In the genomic region with DNA sequence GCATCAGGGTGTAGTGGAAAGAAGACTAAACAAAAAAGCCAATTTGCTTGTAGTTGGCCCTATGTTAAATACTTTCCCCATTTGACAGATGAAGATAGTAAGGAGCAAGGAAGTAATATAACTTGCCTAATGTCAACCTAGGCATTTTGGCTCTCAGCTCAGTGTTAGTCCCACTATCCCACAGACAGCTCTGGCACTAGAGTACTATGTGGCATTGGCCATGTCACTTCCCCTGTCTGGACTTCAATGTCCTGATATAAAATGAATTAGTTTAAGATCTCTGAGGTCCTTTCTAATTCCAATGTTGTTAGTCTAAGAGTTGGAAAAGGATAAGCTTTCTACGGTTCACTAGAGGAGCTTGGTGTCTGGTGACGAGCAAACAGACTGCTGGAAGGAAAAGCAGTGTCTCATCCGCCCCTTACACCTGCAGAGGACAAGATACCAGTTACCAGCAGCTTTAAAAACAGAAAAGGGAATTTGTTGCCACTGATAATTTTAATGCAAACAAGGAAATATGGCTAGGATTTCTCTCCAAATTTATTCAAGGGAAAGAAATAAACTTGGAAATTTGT, we compare ENCODE assay signal across 6 cellular contexts.
"Had no signal": no experiment of that assay in that cellular context is flagged by ENCODE, and none has a peak within 500 bp of the region (broad histone marks: within the 10 kb centered on the region; RNA-seq: fewer than 3 reads in every experiment).

No MANE protein-coding gene starts in this region.

- DNase-seq: activated naive CD4-positive, alpha-beta T cell treated with anti-CD3 and anti-CD28 coated beads, Interleukin-2, amount 10 ng/mL, durations not matched to agents 7 days and 5 days; mucosa of descending colon; naive thymus-derived CD8-positive, alpha-beta T cell; stimulated activated CD4-positive, alpha-beta T cell treated with anti-CD3 and anti-CD28 coated beads, Interleukin-4, amount 100 ng/mL, for 1 hour; testis had no signal

- H3K4me3 ChIP-seq: mucosa of descending colon, testis had no signal

- H3K27me3 ChIP-seq: testis had no signal

- ATAC-seq: activated CD4-positive, CD25-positive, alpha-beta regulatory T cell treated with anti-CD3 and anti-CD28 coated beads, Interleukin-2, amount 50 U/mL, for 24 hours; mucosa of descending colon; naive thymus-derived CD8-positive, alpha-beta T cell had no signal

- H3K9me3 ChIP-seq: mucosa of descending colon, testis had no signal
